10 cellular contexts compared by ENCODE assay signal in genomic region chr6:158894192-158894591, GRCh38.
A peak's percentile ranks its signal among the peaks of the same experiment; 100 is the strongest.
DNase-seq lines count a peak whose midpoint lies in the region; ATAC-seq and TF ChIP-seq lines count a peak whose summit lies in the region.
"Had no signal": no experiment of that assay in that cellular context is flagged by ENCODE, and none has a peak within 500 bp of the region (broad histone marks: within the 10 kb centered on the region; RNA-seq: fewer than 3 reads in every experiment).

No MANE protein-coding gene starts in this region.

- CTCF ChIA-PET in GM10248 (lab: Yijun Ruan, JAX), result interaction anchor here (0.9 to 1.1 kb wide), 2 partner anchors 7 to 10 kb away, joined by 3 to 4 read pairs; no protein-coding TSS in a partner anchor

- POLR2A ChIA-PET in GM10248 (lab: Yijun Ruan, JAX), result no interaction called here

- H3K9me3 Mint-ChIP-seq in progenitor cell of endocrine pancreas (ENCODE audit: low read depth), result no peaks in the 10 kb centered on the region
- H3K9me3 Mint-ChIP-seq: activated naive CD4-positive, alpha-beta T cell treated with anti-CD3 and anti-CD28 coated beads, Interleukin-2, amount 50 U/mL, for 24 hours had no signal

- TF ChIP-seq CTCF in RWPE2 (IDR thresholded peaks at IDR 0.05; ENCODE audit: poor library complexity, severe bottlenecking), result no peak
- TF ChIP-seq CTCF in fibroblast of pulmonary artery (IDR thresholded peaks at IDR 0.05; ENCODE audit: low read length, missing control alignments), result no peak
- no peak for TF ChIP-seq CTCF in progenitor cell of endocrine pancreas (IDR thresholded peaks at IDR 0.05; ENCODE audit: unreplicated experiment)
- no peak for TF ChIP-seq CTCF in GM10248 (IDR thresholded peaks at IDR 0.05; ENCODE audit: control extremely low read depth, extremely low read depth, low read depth, missing control alignments)

- no peak overlapping the region for H3K4me3 Mint-ChIP-seq in progenitor cell of endocrine pancreas (ENCODE audit: low read depth)
- H3K4me3 Mint-ChIP-seq: activated naive CD4-positive, alpha-beta T cell treated with anti-CD3 and anti-CD28 coated beads, Interleukin-2, amount 50 U/mL, for 24 hours had no signal

- peak overlapping the region; percentile 86 for H3K27ac Mint-ChIP-seq in progenitor cell of endocrine pancreas
- H3K27ac Mint-ChIP-seq: activated naive CD4-positive, alpha-beta T cell treated with anti-CD3 and anti-CD28 coated beads, Interleukin-2, amount 50 U/mL, for 24 hours had no signal

- DNase-seq in H4 (ENCODE audit: low spot score) (peak; percentile 57), RWPE2 (ENCODE audit: low spot score) (no peak), fibroblast of pulmonary artery (ENCODE audit: low read depth) (peak; percentile 84), progenitor cell of endocrine pancreas (ENCODE audit: low spot score, unreplicated experiment) (no peak), head of caudate nucleus (no peak), GM10248 (ENCODE audit: extremely low spot score) (no peak), posterior cingulate gyrus (no peak)

- H3K9me3 ChIP-seq in RWPE2 (ENCODE audit: severe bottlenecking), result peaks cover 2% of the 10 kb centered on the region
- H3K9me3 ChIP-seq: prostate gland had no signal

- H3K36me3 Mint-ChIP-seq in progenitor cell of endocrine pancreas (ENCODE audit: insufficient read depth), result no peaks in the 10 kb centered on the region
- H3K36me3 Mint-ChIP-seq: activated naive CD4-positive, alpha-beta T cell treated with anti-CD3 and anti-CD28 coated beads, Interleukin-2, amount 50 U/mL, for 24 hours had no signal

- H3K27me3 ChIP-seq in RWPE2 (ENCODE audit: insufficient read depth, poor library complexity, severe bottlenecking), result no peaks in the 10 kb centered on the region

- H3K4me1 Mint-ChIP-seq in progenitor cell of endocrine pancreas (ENCODE audit: low read depth), result peaks cover 2% of the 10 kb centered on the region
- H3K4me1 Mint-ChIP-seq: activated naive CD4-positive, alpha-beta T cell treated with anti-CD3 and anti-CD28 coated beads, Interleukin-2, amount 50 U/mL, for 24 hours had no signal

- H3K36me3 ChIP-seq in RWPE2 (ENCODE audit: low read depth), result no peaks in the 10 kb centered on the region
- H3K36me3 ChIP-seq: prostate gland had no signal

- intact Hi-C loops in head of caudate nucleus (cut with DNase I), result no loop called here
- intact Hi-C loops in posterior cingulate gyrus (cut with DNase I), result no loop called here

- H3K4me1 ChIP-seq in RWPE2 (ENCODE audit: insufficient read depth, poor library complexity, severe bottlenecking), result peaks cover 10% of the 10 kb centered on the region
- H3K4me1 ChIP-seq: prostate gland had no signal

- H3K4me3 ChIP-seq in RWPE2 (ENCODE audit: severe bottlenecking) (no peak overlapping the region), fibroblast of pulmonary artery (replicated peaks; ENCODE audit: low read depth, low read length) (no peak overlapping the region)
- H3K4me3 ChIP-seq: prostate gland had no signal

- no peaks in the 10 kb centered on the region for H3K27me3 Mint-ChIP-seq in progenitor cell of endocrine pancreas
- H3K27me3 Mint-ChIP-seq: activated naive CD4-positive, alpha-beta T cell treated with anti-CD3 and anti-CD28 coated beads, Interleukin-2, amount 50 U/mL, for 24 hours had no signal

- peak overlapping the region; percentile 38 for H3K27ac ChIP-seq in RWPE2 (ENCODE audit: poor library complexity, severe bottlenecking)
- H3K27ac ChIP-seq: prostate gland had no signal

- peak; percentile 96 for ATAC-seq in RWPE2 (ENCODE audit: low read depth)
- no peak for ATAC-seq in GM18520 (IDR thresholded peaks at IDR 0.05; ENCODE audit: unreplicated experiment)

Comparison
In these comparisons a context has a peak if more than half of its experiments do, and no peak if none do; other contexts are left out.
1. DNase-seq: peak in H4 (single experiment) and fibroblast of pulmonary artery (single experiment); none in RWPE2 (single experiment), progenitor cell of endocrine pancreas (single experiment), head of caudate nucleus (0 of 42), GM10248 (single experiment) and posterior cingulate gyrus (0 of 10).